In the genomic region with DNA sequence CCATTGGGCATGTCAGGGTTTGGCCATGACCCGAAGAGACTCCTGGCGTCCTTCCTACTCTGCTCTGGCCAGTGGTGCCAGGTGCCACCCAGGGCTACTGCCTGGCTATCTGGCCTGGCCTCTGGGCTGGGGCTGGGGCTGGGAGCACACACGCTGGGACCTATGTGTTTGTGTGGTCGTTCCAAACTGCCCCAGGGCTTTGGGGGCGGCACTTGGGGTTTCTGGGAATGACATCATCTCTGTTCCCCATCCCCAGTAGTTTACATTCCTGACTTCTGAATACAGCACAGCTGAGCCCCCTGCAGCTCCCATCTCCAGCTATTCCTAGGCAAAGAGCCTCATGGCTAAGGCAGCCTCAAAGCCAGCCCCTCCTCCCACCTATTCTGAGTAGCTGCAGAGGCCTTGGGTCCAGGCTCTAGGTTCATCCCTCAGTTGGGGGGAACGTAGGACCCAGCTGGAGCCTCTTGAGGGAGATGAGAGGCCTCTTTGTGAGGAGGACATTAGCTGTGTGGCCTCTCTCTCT, we compare ENCODE assay signal across 1 cellular context.
A peak's percentile ranks its signal among the peaks of the same experiment; 100 is the strongest.
TF ChIP-seq lines count a peak whose summit lies in the region.

No MANE protein-coding gene starts in this region.

TF ChIP-seq in IMR-90, 13 proteins besides CTCF, POLR2A, EP300 and RAD21 (continued from another document):
- peak; percentile 1; the same call in 1 of the 2 replicates for TF ChIP-seq CEBPB (IDR thresholded peaks at IDR 0.05; ENCODE audit: low read depth, low read length)
- peak; percentile 74 for TF ChIP-seq FOS (IDR thresholded peaks at IDR 0.05; ENCODE audit: low read depth, low read length)
- no peak for TF ChIP-seq NFE2L2 (IDR thresholded peaks at IDR 0.05; ENCODE audit: low read depth, low read length)
- no peak for TF ChIP-seq MAFK (IDR thresholded peaks at IDR 0.05; ENCODE audit: low read depth, low read length)
- TF ChIP-seq MAZ (IDR thresholded peaks at IDR 0.05; ENCODE audit: borderline replicate concordance, low read depth, low read length): peak; percentile 77; the same call in 1 of the 2 replicates
- TF ChIP-seq, protein P1, sequence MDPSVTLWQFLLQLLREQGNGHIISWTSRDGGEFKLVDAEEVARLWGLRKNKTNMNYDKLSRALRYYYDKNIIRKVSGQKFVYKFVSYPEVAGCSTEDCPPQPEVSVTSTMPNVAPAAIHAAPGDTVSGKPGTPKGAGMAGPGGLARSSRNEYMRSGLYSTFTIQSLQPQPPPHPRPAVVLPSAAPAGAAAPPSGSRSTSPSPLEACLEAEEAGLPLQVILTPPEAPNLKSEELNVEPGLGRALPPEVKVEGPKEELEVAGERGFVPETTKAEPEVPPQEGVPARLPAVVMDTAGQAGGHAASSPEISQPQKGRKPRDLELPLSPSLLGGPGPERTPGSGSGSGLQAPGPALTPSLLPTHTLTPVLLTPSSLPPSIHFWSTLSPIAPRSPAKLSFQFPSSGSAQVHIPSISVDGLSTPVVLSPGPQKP (IDR thresholded peaks at IDR 0.05; ENCODE audit: borderline replicate concordance, low read depth, low read length): no peak
- TF ChIP-seq RFX5 (IDR thresholded peaks at IDR 0.05; ENCODE audit: low read depth, low read length): no peak
- TF ChIP-seq RCOR1 (IDR thresholded peaks at IDR 0.05; ENCODE audit: insufficient replicate concordance, low read length): peak; percentile 78
- TF ChIP-seq BHLHE40 (IDR thresholded peaks at IDR 0.05; ENCODE audit: low read depth, low read length): no peak
- TF ChIP-seq CHD1 (IDR thresholded peaks at IDR 0.05; ENCODE audit: low read depth, low read length): 0 out of 2 replicates have a peak, but pooled peaks have one; percentile 45
- TF ChIP-seq MXI1 (IDR thresholded peaks at IDR 0.05; ENCODE audit: borderline replicate concordance, low read depth, low read length): 0 out of 2 replicates have a peak, but pooled peaks have one; percentile 34
- TF ChIP-seq, protein P2, sequence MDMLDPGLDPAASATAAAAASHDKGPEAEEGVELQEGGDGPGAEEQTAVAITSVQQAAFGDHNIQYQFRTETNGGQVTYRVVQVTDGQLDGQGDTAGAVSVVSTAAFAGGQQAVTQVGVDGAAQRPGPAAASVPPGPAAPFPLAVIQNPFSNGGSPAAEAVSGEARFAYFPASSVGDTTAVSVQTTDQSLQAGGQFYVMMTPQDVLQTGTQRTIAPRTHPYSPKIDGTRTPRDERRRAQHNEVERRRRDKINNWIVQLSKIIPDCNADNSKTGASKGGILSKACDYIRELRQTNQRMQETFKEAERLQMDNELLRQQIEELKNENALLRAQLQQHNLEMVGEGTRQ (IDR thresholded peaks at IDR 0.05; ENCODE audit: low read depth, low read length): no peak
TF ChIP-seq in IMR-90: peak in this region for 7.
